ENCODE assay signal across 11 cellular contexts in genomic region chr18:58867281-58867961, GRCh38. TPM values are rescaled to one million over a fixed set of nuclear protein-coding genes. Genes with fewer than 3 reads are reported as not detected.
DNase-seq lines count a peak whose midpoint lies in the region; ATAC-seq and TF ChIP-seq lines count a peak whose summit lies in the region.
"Had no signal": no experiment of that assay in that cellular context is flagged by ENCODE, and none has a peak within 500 bp of the region (broad histone marks: within the 10 kb centered on the region; RNA-seq: fewer than 3 reads in every experiment).

No MANE protein-coding gene starts in this region.

- no peak overlapping the region for H3K9ac ChIP-seq in fibroblast of lung (ENCODE audit: insufficient read depth, low read length)
- peak overlapping the region; percentile 28 for H3K9ac ChIP-seq in trophoblast cell (ENCODE audit: low read length)
- H3K9ac ChIP-seq: BLaER1 treated with 17β-estradiol and CSF1 and Interleukin-3, amounts not matched to agents 10 nM and 100 nM had no signal

- peaks cover 46% of the 10 kb centered on the region for H3K79me2 ChIP-seq in fibroblast of lung (ENCODE audit: control insufficient read depth, insufficient read depth, low read length)
- peaks cover 24% of the 10 kb centered on the region for H3K79me2 ChIP-seq in trophoblast cell (ENCODE audit: control insufficient read depth, insufficient read depth, low read length, poor library complexity)

- H4K12ac ChIP-seq in trophoblast cell (ENCODE audit: low read depth, low read length), result peak overlapping the region; percentile 26

- H4K8ac ChIP-seq in trophoblast cell (ENCODE audit: low read depth, low read length), result peak overlapping the region; percentile 59

- H3K4me2 ChIP-seq in fibroblast of lung (ENCODE audit: extremely low read depth, insufficient read depth, low read length) (peak overlapping the region; percentile 59), trophoblast cell (ENCODE audit: low read length) (peak overlapping the region; percentile 47)
- H3K4me2 ChIP-seq: BLaER1 treated with 17β-estradiol and CSF1 and Interleukin-3, amounts not matched to agents 10 nM and 100 nM had no signal

- H3K27ac ChIP-seq in fibroblast of lung (ENCODE audit: insufficient read depth, low read length), result no peak overlapping the region
- H3K27ac ChIP-seq in trophoblast cell (ENCODE audit: low read depth, low read length), result peak overlapping the region; percentile 92
- H3K27ac ChIP-seq: BLaER1 treated with 17β-estradiol and CSF1 and Interleukin-3, amounts not matched to agents 10 nM and 100 nM had no signal

- H3K36me3 ChIP-seq in fibroblast of lung (ENCODE audit: control insufficient read depth, insufficient read depth, low read length) (peaks cover 3% of the 10 kb centered on the region), trophoblast cell (ENCODE audit: control insufficient read depth in 1 of 2, insufficient read depth in 2 of 2, low read length in 2 of 2) (peaks cover 4 to 9% of the 10 kb centered on the region in 2 experiments)
- H3K36me3 ChIP-seq: BLaER1 treated with 17β-estradiol and CSF1 and Interleukin-3, amounts not matched to agents 10 nM and 100 nM had no signal

- H3K79me1 ChIP-seq in trophoblast cell (ENCODE audit: low read length), result peaks cover 46% of the 10 kb centered on the region

- no peak for ATAC-seq in activated CD4-positive, CD25-positive, alpha-beta regulatory T cell treated with anti-CD3 and anti-CD28 coated beads, Interleukin-2, amount 50 U/mL, for 24 hours

- H2BK120ac ChIP-seq in trophoblast cell (ENCODE audit: insufficient read depth, low read length, poor library complexity), result peak overlapping the region; percentile 62

- H3K23ac ChIP-seq in trophoblast cell (ENCODE audit: low read length), result no peak overlapping the region

- TF ChIP-seq CTCF in AG10803 (conservative IDR thresholded peaks at IDR 0.05; ENCODE audit: low read length), result no peak
- TF ChIP-seq CTCF in fibroblast of lung (conservative IDR thresholded peaks at IDR 0.05 in 1 of 2, IDR thresholded peaks at IDR 0.05 in 1 of 2; ENCODE audit: low read depth in 1 of 2, low read length in 2 of 2), result no peak

- peak overlapping the region; percentile 20 for H3K18ac ChIP-seq in trophoblast cell (ENCODE audit: low read length)

- no peak overlapping the region for H2AFZ ChIP-seq in fibroblast of lung (ENCODE audit: low read length)
- H2AFZ ChIP-seq in trophoblast cell (ENCODE audit: insufficient read depth, low read length, poor library complexity), result no peak overlapping the region

- H2BK5ac ChIP-seq in trophoblast cell (ENCODE audit: low read depth, low read length, poor library complexity), result peak overlapping the region; percentile 83

- H3K4ac ChIP-seq in trophoblast cell (ENCODE audit: low read depth, low read length), result peak overlapping the region; percentile 66

- H3K9me3 ChIP-seq in fibroblast of lung (ENCODE audit: control insufficient read depth, insufficient read depth, low read depth, low read length) (no peaks in the 10 kb centered on the region), trophoblast cell (ENCODE audit: insufficient read depth, low read depth, low read length) (no peaks in the 10 kb centered on the region)

- peak overlapping the region; percentile 59 for H3K14ac ChIP-seq in trophoblast cell (ENCODE audit: low read length)

- no peak for DNase-seq in AG10803 (ENCODE audit: low read depth)
- peak; percentile 62 for DNase-seq in NCI-H2227 treated with DMSO at 0.1 percent for 48 hours (lab: John Stamatoyannopoulos, UW)
- peak in 1 of 2 donors; percentile 79 for DNase-seq in fibroblast of lung (ENCODE audit: low read depth in 2 of 2)
- DNase-seq in trophoblast cell, result no peak
- DNase-seq in HuH-7.5 (ENCODE audit: low spot score), result no peak
- no peak for DNase-seq in cortex of kidney (lab: John Stamatoyannopoulos, UW)
- DNase-seq in DMS53 treated with DMSO at 0.1 percent for 48 hours (lab: John Stamatoyannopoulos, UW; ENCODE audit: unreplicated experiment), result no peak
- DNase-seq: erythroblast, NCI-H510A had no signal

- H3K27me3 ChIP-seq in fibroblast of lung (ENCODE audit: control insufficient read depth, insufficient read depth, low read length) (no peaks in the 10 kb centered on the region), trophoblast cell (ENCODE audit: insufficient read depth, low read length) (no peaks in the 10 kb centered on the region)

- peaks cover 15% of the 10 kb centered on the region for H3K4me1 ChIP-seq in fibroblast of lung (ENCODE audit: control insufficient read depth, extremely low read depth, insufficient read depth, low read length)
- H3K4me1 ChIP-seq in trophoblast cell (ENCODE audit: control insufficient read depth in 1 of 2, insufficient read depth in 2 of 2, low read length in 2 of 2), result peaks cover 20 to 37% of the 10 kb centered on the region in 2 experiments
- H3K4me1 ChIP-seq: BLaER1 treated with 17β-estradiol and CSF1 and Interleukin-3, amounts not matched to agents 10 nM and 100 nM had no signal

- H4K20me1 ChIP-seq in fibroblast of lung (ENCODE audit: control insufficient read depth, extremely low read depth, insufficient read depth, low read length), result no peaks in the 10 kb centered on the region
- H4K20me1 ChIP-seq: BLaER1 treated with 17β-estradiol and CSF1 and Interleukin-3, amounts not matched to agents 10 nM and 100 nM had no signal

- H4K91ac ChIP-seq in trophoblast cell (ENCODE audit: low read depth, low read length), result peak overlapping the region; percentile 80

- no CpG with 5 or more reads among the region's 10 CpGs for WGBS in trophoblast cell (ENCODE audit: extremely low coverage, insufficient coverage, insufficient read length)

- H3K4me3 ChIP-seq in AG10803 (ENCODE audit: low read length), result peak overlapping the region; percentile 57
- peak overlapping the region in 1 of 4 experiments; percentile 53 for H3K4me3 ChIP-seq in fibroblast of lung (replicated peaks in 1 of 4; ENCODE audit: control extremely low read depth in 1 of 4, insufficient read depth in 1 of 4, low read depth in 3 of 4, low read length in 4 of 4)
- no peak overlapping the region for H3K4me3 ChIP-seq in trophoblast cell (ENCODE audit: low read depth, low read length)
- H3K4me3 ChIP-seq: BLaER1 treated with 17β-estradiol and CSF1 and Interleukin-3, amounts not matched to agents 10 nM and 100 nM had no signal

- H2BK12ac ChIP-seq in trophoblast cell (ENCODE audit: low read length), result no peak overlapping the region

- peak overlapping the region; percentile 51 for H2AK5ac ChIP-seq in trophoblast cell (ENCODE audit: low read length)

RNA-seq across cellular contexts. Expression of gene ZNF532, which starts 2.7 kb away (rescaled TPM):
- total RNA-seq in fibroblast of lung, result 44.4 and 64.6 TPM in 2 replicates
- polyA plus RNA-seq in fibroblast of lung, result 54.2 and 57.3 TPM in 2 replicates
- 23.9 and 25.9 TPM in 2 replicates for polyA plus RNA-seq in fibroblast of lung (2012)
- 73.8 and 150 TPM in 2 replicates for polyA minus RNA-seq in fibroblast of lung (ENCODE audit: low replicate concordance)
- polyA plus RNA-seq in trophoblast cell (2013), result 95.4 and 96.7 TPM in 2 replicates
